ENCODE assay signal across 6 cellular contexts in the genomic region with DNA sequence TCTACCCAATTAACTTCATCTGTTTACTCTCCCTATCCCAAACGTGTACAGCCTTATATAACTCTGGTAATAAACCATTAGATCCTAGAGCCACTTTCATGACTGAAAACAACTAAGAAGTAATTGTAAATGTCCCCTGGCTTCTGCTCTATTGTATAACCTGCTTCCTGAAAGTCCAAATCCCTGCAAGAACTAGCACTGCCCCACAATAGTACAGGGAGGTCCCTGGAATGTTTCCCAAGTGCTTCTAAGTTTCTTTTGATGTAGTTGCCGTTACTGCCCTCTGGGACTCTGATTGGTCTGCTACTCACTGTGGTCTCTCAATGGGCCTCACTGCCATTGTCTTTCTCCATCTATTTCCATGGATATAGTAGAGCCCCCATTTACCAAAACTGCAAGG.
"Had no signal": no experiment of that assay in that cellular context is flagged by ENCODE, and none has a peak within 500 bp of the region (broad histone marks: within the 10 kb centered on the region; RNA-seq: fewer than 3 reads in every experiment).

No MANE protein-coding gene starts in this region.

- ATAC-seq: HepG2, K562 had no signal

- DNase-seq: IMR-90, KBM-7 had no signal

- H3K4me1 Mint-ChIP-seq: IgD-negative memory B cell had no signal

- H3K27ac ChIP-seq: HL-60 had no signal

- H3K4me3 ChIP-seq: K562 had no signal

- H3K4me3 Mint-ChIP-seq: IgD-negative memory B cell had no signal

- H3K27me3 Mint-ChIP-seq: IgD-negative memory B cell had no signal

- H3K27ac Mint-ChIP-seq: IgD-negative memory B cell had no signal
